ENCODE assay signal across 8 cellular contexts in genomic region chr17:2416010-2416734, GRCh38. TPM values are rescaled to one million over a fixed set of nuclear protein-coding genes. Genes with fewer than 3 reads are reported as not detected.
DNase-seq lines count a peak whose midpoint lies in the region; ATAC-seq, FAIRE-seq and TF ChIP-seq lines count a peak whose summit lies in the region.

No MANE protein-coding gene starts in this region.

- H3K79me2 ChIP-seq in endothelial cell of umbilical vein (ENCODE audit: control insufficient read depth, insufficient read depth, low read length) = no peaks in the 10 kb centered on the region

- peaks cover 12% of the 10 kb centered on the region for H3K4me1 Mint-ChIP-seq in CD14-positive monocyte

- H3K36me3 ChIP-seq in endothelial cell of umbilical vein (ENCODE audit: control insufficient read depth in 2 of 2, extremely low read depth in 1 of 2, insufficient read depth in 2 of 2, low read length in 2 of 2) = peaks cover 5 to 13% of the 10 kb centered on the region in 2 experiments
- H3K36me3 ChIP-seq in muscle layer of duodenum (ENCODE audit: control insufficient read depth in 1 of 2, insufficient read depth in 2 of 2, low read length in 2 of 2) = peaks cover 15 to 21% of the 10 kb centered on the region in 2 donors

- CTCF ChIA-PET in endothelial cell of umbilical vein (lab: Charles Lee) = interaction anchor here (0.6 to 10.8 kb wide), 43 partner anchors 9 to 597 kb away, joined by 3 to 909 read pairs (median 5); partner anchors contain the start of genes HIC1, METTL16, MNT and TSR1

- ATAC-seq in HG02970 (IDR thresholded peaks at IDR 0.05; ENCODE audit: low FRiP score, unreplicated experiment) = no peak

- H3K4me1 ChIP-seq in endothelial cell of umbilical vein (ENCODE audit: control insufficient read depth, extremely low read depth, insufficient read depth, low read length) (no peaks in the 10 kb centered on the region), muscle layer of duodenum (ENCODE audit: control insufficient read depth in 1 of 2, insufficient read depth in 2 of 2, low read length in 2 of 2) (peaks cover 8 to 19% of the 10 kb centered on the region in 2 donors)

- POLR2A ChIA-PET in endothelial cell of umbilical vein (lab: Charles Lee) = interaction anchor here (1.3 kb wide), 1 partner anchor 33 kb away, joined by 12 read pairs; no protein-coding TSS in a partner anchor

- no peaks in the 10 kb centered on the region for H4K20me1 ChIP-seq in endothelial cell of umbilical vein (replicated peaks; ENCODE audit: control insufficient read depth, extremely low read depth, insufficient read depth, low read length)

- peak overlapping the region in 3 of 7 donors; percentile 60 to 78 (median 78) for H3K27ac Mint-ChIP-seq in CD14-positive monocyte

- intact Hi-C loops in CD14-positive monocyte (cut with micrococcal nuclease) = loop anchor here (1.0 kb wide), 2 partner anchors 14 to 34 kb away; no protein-coding TSS in a partner anchor
- intact Hi-C loops in endothelial cell of umbilical vein (cut with micrococcal nuclease) = loop anchor here (1.0 to 10.0 kb wide), 5 partner anchors 15 to 364 kb away; partner anchors contain the start of gene MNT

- H3K36me3 Mint-ChIP-seq in CD14-positive monocyte = peaks cover 38 to 58% of the 10 kb centered on the region in 2 donors

- dilution Hi-C loops in endothelial cell of umbilical vein (cut with MboI; ENCODE audit: extremely low pct_ligation_motif_present, low sequenced_read_pairs) = no loop called here

- no peak overlapping the region for H3K4me3 ChIP-seq in HL-60 (replicated peaks; ENCODE audit: insufficient read depth, low read length)
- no peak overlapping the region for H3K4me3 ChIP-seq in endothelial cell of umbilical vein (replicated peaks in 1 of 3; ENCODE audit: insufficient read depth in 1 of 3, low read depth in 1 of 3, low read length in 3 of 3)
- no peak overlapping the region for H3K4me3 ChIP-seq in muscle layer of duodenum (ENCODE audit: low read depth in 1 of 2, low read length in 2 of 2)

- H2AFZ ChIP-seq in endothelial cell of umbilical vein (ENCODE audit: low read depth, low read length) = no peak overlapping the region

- no peak overlapping the region for H3K4me2 ChIP-seq in endothelial cell of umbilical vein (ENCODE audit: insufficient read depth, low read length)

- no peak for TF ChIP-seq POLR2A in endothelial cell of umbilical vein (IDR thresholded peaks at IDR 0.05; ENCODE audit: low read depth, low read length)

- H3K9me3 ChIP-seq in endothelial cell of umbilical vein (replicated peaks; ENCODE audit: control insufficient read depth, insufficient read depth, low read length) (no peaks in the 10 kb centered on the region), muscle layer of duodenum (ENCODE audit: control insufficient read depth in 1 of 2, low read length in 2 of 2) (no peaks in the 10 kb centered on the region)

- no peaks in the 10 kb centered on the region for H3K9me1 ChIP-seq in endothelial cell of umbilical vein (replicated peaks; ENCODE audit: control insufficient read depth, extremely low read depth, insufficient read depth, low read length)

- peak; percentile 85 for DNase-seq in CD14-positive monocyte (ENCODE audit: low spot score)
- peak in 1 of 2 experiments; percentile 63 for DNase-seq in HL-60 (ENCODE audit: low read depth in 1 of 2, low spot score in 1 of 2)
- peak; percentile 66 for DNase-seq in NOMO-1 treated with DMSO at 0.1 percent for 48 hours (lab: John Stamatoyannopoulos, UW; ENCODE audit: unreplicated experiment)
- peak; percentile 97 for DNase-seq in activated CD8-positive, alpha-beta memory T cell treated with anti-CD3 and anti-CD28 coated beads, Interleukin-2, amount 50 U/mL, for 48 hours
- peak; percentile 94 for DNase-seq in endothelial cell of umbilical vein (ENCODE audit: low read depth, low spot score)
- peak; percentile 77 for DNase-seq in stimulated activated CD8-positive, alpha-beta memory T cell treated with anti-CD3 and anti-CD28 coated beads, Interleukin-4, amount 100 ng/mL, for 24 hours (ENCODE audit: low read depth)

- H3K9ac ChIP-seq in endothelial cell of umbilical vein (replicated peaks; ENCODE audit: extremely low read depth, insufficient read depth, low read length) = no peak overlapping the region

- BruUV-seq in endothelial cell of umbilical vein (replicated peaks; lab: Mats Ljungman, UMichigan) = no TSS peak

- no peaks in the 10 kb centered on the region for H3K27me3 ChIP-seq in HL-60 (ENCODE audit: insufficient read depth, poor library complexity, severe bottlenecking)
- no peaks in the 10 kb centered on the region for H3K27me3 ChIP-seq in endothelial cell of umbilical vein (ENCODE audit: control insufficient read depth in 2 of 2, insufficient read depth in 2 of 2, low read length in 2 of 2)
- H3K27me3 ChIP-seq in muscle layer of duodenum (ENCODE audit: low read depth, low read length) = no peaks in the 10 kb centered on the region

- H3K9me3 Mint-ChIP-seq in CD14-positive monocyte = no peaks in the 10 kb centered on the region

- peak; percentile 93 for FAIRE-seq in endothelial cell of umbilical vein (lab: Jason Lieb, UNC)

- peak; percentile 98 for TF ChIP-seq CTCF in CD14-positive monocyte (IDR thresholded peaks at IDR 0.05)
- TF ChIP-seq CTCF in HL-60 (IDR thresholded peaks at IDR 0.05; ENCODE audit: insufficient read depth, low read length) = peak; percentile 42
- TF ChIP-seq CTCF in endothelial cell of umbilical vein (IDR thresholded peaks at IDR 0.05; ENCODE audit: extremely low read depth in 1 of 2, insufficient read depth in 1 of 2, low read depth in 1 of 2, low read length in 2 of 2) = peak; percentile 88 to 92

- H3K4me3 Mint-ChIP-seq in CD14-positive monocyte = no peak overlapping the region

- 0 out of 2 replicates have a peak overlapping the region, but pooled peaks have one; percentile 21 for H3K27ac ChIP-seq in HL-60 (replicated peaks)
- H3K27ac ChIP-seq in endothelial cell of umbilical vein (ENCODE audit: insufficient read depth, low read depth, low read length) = peak overlapping the region; percentile 32
- peak overlapping the region; percentile 33 for H3K27ac ChIP-seq in muscle layer of duodenum (ENCODE audit: low read length)

- peaks cover 0 to 4% (median 3%) of the 10 kb centered on the region in 3 donors for H3K27me3 Mint-ChIP-seq in CD14-positive monocyte (ENCODE audit: low read depth in 3 of 3)

TF ChIP-seq in endothelial cell of umbilical vein, 7 proteins besides CTCF, POLR2A, EP300 and RAD21:
- TF ChIP-seq FOS (IDR thresholded peaks at IDR 0.05; ENCODE audit: borderline replicate concordance, insufficient read depth, low read length) = no peak
- TF ChIP-seq MAX (IDR thresholded peaks at IDR 0.05; ENCODE audit: insufficient read depth, insufficient read length) = no peak
- no peak for TF ChIP-seq GATA2 (IDR thresholded peaks at IDR 0.05; ENCODE audit: insufficient read depth, insufficient read length, low read depth, low read length)
- no peak for TF ChIP-seq POLR2AphosphoS5 (IDR thresholded peaks at IDR 0.05; ENCODE audit: insufficient read depth, low read depth, low read length)
- no peak for TF ChIP-seq MYC (IDR thresholded peaks at IDR 0.05; ENCODE audit: low read depth, low read length)
- no peak for TF ChIP-seq EZH2 (IDR thresholded peaks at IDR 0.05; ENCODE audit: borderline replicate concordance, low read depth, low read length, severe bottlenecking)

RNA-seq across cellular contexts. Expression of gene MNT, which starts 15.3 kb away (rescaled TPM):
- polyA plus RNA-seq in CD14-positive monocyte (1 to 10 TPM in 1 of 2 donors, under 1 TPM in 1; 0.28 to 1.3 TPM), endothelial cell of umbilical vein (4.1 and 6.6 TPM in 2 replicates)
- 21.6 TPM in 2 replicates for total RNA-seq in endothelial cell of umbilical vein
- polyA plus RNA-seq in endothelial cell of umbilical vein (2011; cell fraction: cytosol; rRNA removed) = 3.1 and 3.8 TPM in 2 replicates
- polyA plus RNA-seq in endothelial cell of umbilical vein (2011; cell fraction: nucleus; rRNA removed) = 16.3 and 21.0 TPM in 2 replicates
- 8.5 and 13.1 TPM in 2 replicates for polyA plus RNA-seq in endothelial cell of umbilical vein (2012)
- 5.5 and 8.6 TPM in 2 replicates for polyA minus RNA-seq in endothelial cell of umbilical vein
- 7.8 TPM for polyA minus RNA-seq in endothelial cell of umbilical vein (2011; cell fraction: cytosol; rRNA and poly(A)+ RNA removed)
- polyA minus RNA-seq in endothelial cell of umbilical vein (2011; cell fraction: nucleus; rRNA and poly(A)+ RNA removed) = 7.6 and 17.2 TPM in 2 replicates

Comparison
In these comparisons a context has a peak if more than half of its experiments do, and no peak if none do; other contexts are left out.
1. CTCF ChIP-seq: peak in every context shown above with its lines; median percentile 98 in CD14-positive monocyte; 90 in endothelial cell of umbilical vein; 42 in HL-60.